8 cellular contexts compared by ENCODE assay signal in genomic region chr6:32973144-32973854, GRCh38. TPM values are rescaled to one million over a fixed set of nuclear protein-coding genes. Genes with fewer than 3 reads are reported as not detected.
A peak's percentile ranks its signal among the peaks of the same experiment; 100 is the strongest.
DNase-seq lines count a peak whose midpoint lies in the region; ATAC-seq, FAIRE-seq and TF ChIP-seq lines count a peak whose summit lies in the region.

No MANE protein-coding gene starts in this region.

- H2AFZ ChIP-seq in mesenchymal stem cell (ENCODE audit: low read depth, low read length), result no peak overlapping the region

- no peak for TF ChIP-seq RAD21 in A549 (conservative IDR thresholded peaks at IDR 0.05 in 1 of 2, IDR thresholded peaks at IDR 0.05 in 1 of 2)

- no peaks in the 10 kb centered on the region for H3K27me3 Mint-ChIP-seq in T-cell

- no peak overlapping the region for H2BK5ac ChIP-seq in mesenchymal stem cell (ENCODE audit: low read depth, low read length, poor library complexity, severe bottlenecking)

- POLR2A ChIA-PET in A549 (lab: Yijun Ruan, JAX) (interaction anchor here (1.1 to 5.0 kb wide), 6 partner anchors 9 to 778 kb away, joined by 3 to 127 read pairs (median 8); partner anchors contain the start of gene HLA-DMA), T-cell (lab: Charles Lee) (interaction anchor here (0.6 to 3.4 kb wide), 7 partner anchors 11 to 534 kb away, joined by 3 to 49 read pairs (median 10); partner anchors contain the start of genes HLA-DMA (in 2 of the 2), PSMB9 (in 1 of the 2), TAP1 (in 1 of the 2) and TAP2 (in 1 of the 2))

- H3K9ac ChIP-seq in mesenchymal stem cell (ENCODE audit: low read length), result peak overlapping the region; percentile 96

- peak overlapping the region; percentile 99 for H3K27ac Mint-ChIP-seq in T-cell

- peaks cover 33 to 70% (median 45%) of the 10 kb centered on the region in 3 donors for H3K4me1 Mint-ChIP-seq in T-cell

- peak overlapping the region in 1 of 2 experiments; percentile 99 for H3K14ac ChIP-seq in mesenchymal stem cell (ENCODE audit: low read length in 2 of 2)

- no peaks in the 10 kb centered on the region for H3K79me1 ChIP-seq in mesenchymal stem cell (replicated peaks; ENCODE audit: low read length, poor library complexity, severe bottlenecking)

- peak overlapping the region in 1 of 2 experiments; percentile 71 for H3K4ac ChIP-seq in mesenchymal stem cell (ENCODE audit: low read depth in 1 of 2, low read length in 2 of 2)

- no peak for TF ChIP-seq EP300 in A549 (IDR thresholded peaks at IDR 0.05)

- no peaks in the 10 kb centered on the region for H3K27me3 ChIP-seq in mesenchymal stem cell (ENCODE audit: control insufficient read depth in 1 of 2, insufficient read depth in 1 of 2, low read length in 2 of 2)

- 2% methylated on average over 16 of the region's 22 CpGs for WGBS in A549 (ENCODE audit: missing lambda C conversion rate)
- WGBS in mesenchymal stem cell, result under 1% methylated on average over 22 of the region's 22 CpGs

- no peak overlapping the region for H2AK5ac ChIP-seq in mesenchymal stem cell (ENCODE audit: low read length, severe bottlenecking)

- peak overlapping the region; percentile 96 to 99 (median 99) for H3K4me3 Mint-ChIP-seq in T-cell

- FAIRE-seq in A549 (lab: Jason Lieb, UNC), result no peak

- H3K36me3 ChIP-seq in mesenchymal stem cell (ENCODE audit: control insufficient read depth in 1 of 2, insufficient read depth in 2 of 2, low read depth in 1 of 2, low read length in 2 of 2), result peaks cover 40 to 57% of the 10 kb centered on the region in 2 experiments

- peaks cover 64% of the 10 kb centered on the region for H3K36me3 Mint-ChIP-seq in T-cell

- H3K4me2 ChIP-seq in A549, result peak overlapping the region; percentile 83
- peak overlapping the region; percentile 57 for H3K4me2 ChIP-seq in mesenchymal stem cell (ENCODE audit: low read length, poor library complexity, severe bottlenecking)

- H2BK120ac ChIP-seq in mesenchymal stem cell (ENCODE audit: low read depth, low read length), result no peak overlapping the region

- CTCF ChIA-PET in A549 (lab: Yijun Ruan, JAX) (interaction anchor here (1.0 to 4.8 kb wide), 5 partner anchors 9 to 87 kb away, joined by 3 to 52 read pairs (median 4); partner anchors contain the start of gene HLA-DMA), T-cell (lab: Charles Lee) (interaction anchor here in 1 of 2 donors (0.5 to 14.4 kb wide), 7 partner anchors 10 to 1429 kb away, joined by 3 to 207 read pairs (median 14); partner anchors contain the start of genes HLA-DMA, HLA-DPB1, PSMB9 and TAP1)

- H4K91ac ChIP-seq in mesenchymal stem cell (ENCODE audit: low read length), result no peak overlapping the region

- H3K4me3 ChIP-seq in A549 (peak overlapping the region; percentile 72), mesenchymal stem cell (ENCODE audit: insufficient read depth in 1 of 2, low read depth in 1 of 2, low read length in 2 of 2) (peak overlapping the region; percentile 93 to 96)

- H3K9me3 ChIP-seq in A549 (no peaks in the 10 kb centered on the region), mesenchymal stem cell (ENCODE audit: control insufficient read depth, low read length) (no peaks in the 10 kb centered on the region)

- no peak overlapping the region for H4K8ac ChIP-seq in mesenchymal stem cell (ENCODE audit: low read length)

- peak overlapping the region; percentile 27 to 92 for H3K18ac ChIP-seq in mesenchymal stem cell (ENCODE audit: low read depth in 1 of 2, low read length in 2 of 2)

- no peaks in the 10 kb centered on the region for H3K9me3 Mint-ChIP-seq in T-cell

- H3K4me1 ChIP-seq in A549, result peaks cover 32% of the 10 kb centered on the region
- H3K4me1 ChIP-seq in mesenchymal stem cell (ENCODE audit: control insufficient read depth, insufficient read depth, low read depth, low read length), result peaks cover 13% of the 10 kb centered on the region

- no peak for TF ChIP-seq CTCF in A549 (IDR thresholded peaks at IDR 0.05)

- H2BK12ac ChIP-seq in mesenchymal stem cell (ENCODE audit: low read length in 2 of 2), result no peak overlapping the region

- DNase-seq in A549 (ENCODE audit: low read depth in 1 of 2, low spot score in 1 of 2) (peak in 1 of 2 experiments; percentile 43), H4 (ENCODE audit: low spot score) (peak; percentile 22), T-cell (peak in 26 of 34 experiments; percentile 25 to 66 (median 51)), cerebellar cortex (ENCODE audit: low spot score) (peak; percentile 51), mesenchymal stem cell (peak; percentile 74)
- DNase-seq in stimulated activated naive CD4-positive, alpha-beta T cell treated with Interleukin-2 at 50 U/mL for 16 hours (lab: John Stamatoyannopoulos, UW), result peak; percentile 37

- H3K23ac ChIP-seq in mesenchymal stem cell (ENCODE audit: low read length in 2 of 2), result peak overlapping the region in 1 of 2 experiments; percentile 74

- H3K27ac ChIP-seq in A549 (peak overlapping the region; percentile 75 to 93), mesenchymal stem cell (ENCODE audit: low read length, poor library complexity, severe bottlenecking) (peak overlapping the region; percentile 15)

- TF ChIP-seq POLR2A in A549 (IDR thresholded peaks at IDR 0.05; ENCODE audit: low read length), result no peak

- ATAC-seq in A549 (no peak), T-cell (replicated peaks in 1 of 4) (no peak), HG02870 (IDR thresholded peaks at IDR 0.05; ENCODE audit: unreplicated experiment) (no peak), GM18873 (IDR thresholded peaks at IDR 0.05; ENCODE audit: low FRiP score, unreplicated experiment) (no peak)

- H2BK15ac ChIP-seq in mesenchymal stem cell (ENCODE audit: low read depth, poor library complexity, severe bottlenecking), result no peak overlapping the region

TF ChIP-seq in A549, 52 proteins besides CTCF, POLR2A, EP300 and RAD21:
- TF ChIP-seq PHF8 (IDR thresholded peaks at IDR 0.05; ENCODE audit: borderline replicate concordance, low read depth), result no peak
- no peak for TF ChIP-seq BHLHE40 (IDR thresholded peaks at IDR 0.05; ENCODE audit: low read depth, low read length)
- TF ChIP-seq HOXB13 (CRISPR knock-in tag; IDR thresholded peaks at IDR 0.05; ENCODE audit: low read depth), result no peak
- no peak for TF ChIP-seq TFCP2L1 (CRISPR knock-in tag; IDR thresholded peaks at IDR 0.05)
- no peak for TF ChIP-seq JUN (IDR thresholded peaks at IDR 0.05)
- no peak for TF ChIP-seq HOXA7 (CRISPR knock-in tag; IDR thresholded peaks at IDR 0.05)
- no peak for TF ChIP-seq CBX2 (IDR thresholded peaks at IDR 0.05; ENCODE audit: borderline replicate concordance, low read depth)
- TF ChIP-seq CBX8 (IDR thresholded peaks at IDR 0.05), result no peak
- TF ChIP-seq MYC (IDR thresholded peaks at IDR 0.05; ENCODE audit: borderline replicate concordance, low read length), result no peak

RNA-seq across cellular contexts. Expression of gene BRD2, which starts 4.9 kb away (rescaled TPM):
- polyA plus RNA-seq in A549 (2011; rRNA removed), result 136 and 153 TPM in 2 replicates
- polyA plus RNA-seq in A549 (2012; cell fraction: cytosol; rRNA removed), result 84.7 and 92.2 TPM in 2 replicates
- polyA plus RNA-seq in A549 (2012; cell fraction: nucleus; rRNA removed), result 151 and 158 TPM in 2 replicates
- polyA plus RNA-seq in A549 (2017; fragmentation: RNase III; extraction: RNeasy Plus Mini Kit Qiagen cat#74134 plus additional on column Dnase treatment), result 92.1 to 93.6 TPM (median 92.5 TPM) in 3 replicates
- 89.7 and 105 TPM in 2 replicates for polyA minus RNA-seq in A549 (2011; rRNA and poly(A)+ RNA removed)
- 52.2 and 57.6 TPM in 2 replicates for total RNA-seq in H4 (2014; rRNA removed; shearing (Covaris generic))
- 100 to 1,000 TPM; 320 to 383 (median 358) TPM for total RNA-seq in T-cell
- 132 TPM for polyA plus RNA-seq in mesenchymal stem cell (2013, experiment 1 of 2)
- polyA plus RNA-seq in mesenchymal stem cell (2013, experiment 2 of 2), result 129 TPM

RNA-seq across cellular contexts. Expression of gene HLA-DMA, which starts 20.4 kb away (rescaled TPM):
- polyA plus RNA-seq in A549 (2011; rRNA removed) (5.6 and 7.0 TPM in 2 replicates), A549 (2017; fragmentation: RNase III; extraction: RNeasy Plus Mini Kit Qiagen cat#74134 plus additional on column Dnase treatment) (2.5 to 2.8 TPM (median 2.5 TPM) in 3 replicates)
- polyA plus RNA-seq in A549 (2012; cell fraction: cytosol; rRNA removed), result 2.7 and 3.4 TPM in 2 replicates
- polyA plus RNA-seq in A549 (2012; cell fraction: nucleus; rRNA removed), result 4.2 and 7.4 TPM in 2 replicates
- polyA minus RNA-seq in A549 (2011; rRNA and poly(A)+ RNA removed), result 4.2 and 5.5 TPM in 2 replicates
- 10.3 and 13.0 TPM in 2 replicates for total RNA-seq in H4 (2014; rRNA removed; shearing (Covaris generic))
- 10 to 100 TPM; 22.3 to 37.8 (median 27.5) TPM for total RNA-seq in T-cell
- polyA plus RNA-seq in mesenchymal stem cell (2013, experiment 1 of 2), result 12.4 TPM
- 12.7 TPM for polyA plus RNA-seq in mesenchymal stem cell (2013, experiment 2 of 2)

RNA-seq across cellular contexts. Expression of gene HLA-DMB, which starts 32.5 kb away (rescaled TPM):
- polyA plus RNA-seq in A549 (2011; rRNA removed) (14.3 and 21.6 TPM in 2 replicates), A549 (2017; fragmentation: RNase III; extraction: RNeasy Plus Mini Kit Qiagen cat#74134 plus additional on column Dnase treatment) (2.1 to 3.7 TPM (median 3.0 TPM) in 3 replicates)
- polyA plus RNA-seq in A549 (2012; cell fraction: cytosol; rRNA removed), result 2.8 and 3.4 TPM in 2 replicates
- polyA plus RNA-seq in A549 (2012; cell fraction: nucleus; rRNA removed), result 2.4 and 2.6 TPM in 2 replicates
- polyA minus RNA-seq in A549 (2011; rRNA and poly(A)+ RNA removed), result 5.6 and 12.2 TPM in 2 replicates
- 4.5 and 4.6 TPM in 2 replicates for total RNA-seq in H4 (2014; rRNA removed; shearing (Covaris generic))
- total RNA-seq in T-cell, result 10 to 100 TPM in 3 of 5 donors, 1 to 10 TPM in 2; 8.8 to 30.6 (median 10.6) TPM
- polyA plus RNA-seq in mesenchymal stem cell (2013, experiment 1 of 2), result 1.5 TPM
- polyA plus RNA-seq in mesenchymal stem cell (2013, experiment 2 of 2), result 1.7 TPM

RNA-seq across cellular contexts. Expression of gene HLA-DOA, which starts 36.1 kb away (rescaled TPM):
- polyA plus RNA-seq in A549 (2011; rRNA removed) (0.25 and 0.27 TPM in 2 replicates), A549 (2017; fragmentation: RNase III; extraction: RNeasy Plus Mini Kit Qiagen cat#74134 plus additional on column Dnase treatment) (0.03 TPM in 1 of 3 replicates, not detected in the others)
- polyA plus RNA-seq in A549 (2012; cell fraction: cytosol; rRNA removed), result 0.03 TPM in 1 of 2 replicates, not detected in the other
- 0.20 TPM in 1 of 2 replicates, not detected in the other for polyA plus RNA-seq in A549 (2012; cell fraction: nucleus; rRNA removed)
- 0.10 and 0.12 TPM in 2 replicates for polyA minus RNA-seq in A549 (2011; rRNA and poly(A)+ RNA removed)
- total RNA-seq in H4 (2014; rRNA removed; shearing (Covaris generic)), result 0.14 TPM in 1 of 2 replicates, not detected in the other
- total RNA-seq in T-cell, result 10 to 100 TPM in 3 of 5 donors, 1 to 10 TPM in 2; 6.1 to 17.0 (median 13.4) TPM
- 0.22 TPM for polyA plus RNA-seq in mesenchymal stem cell (2013, experiment 1 of 2)
- polyA plus RNA-seq in mesenchymal stem cell (2013, experiment 2 of 2), result 0.04 TPM
